30 cellular contexts compared by ENCODE assay signal in the genomic region with DNA sequence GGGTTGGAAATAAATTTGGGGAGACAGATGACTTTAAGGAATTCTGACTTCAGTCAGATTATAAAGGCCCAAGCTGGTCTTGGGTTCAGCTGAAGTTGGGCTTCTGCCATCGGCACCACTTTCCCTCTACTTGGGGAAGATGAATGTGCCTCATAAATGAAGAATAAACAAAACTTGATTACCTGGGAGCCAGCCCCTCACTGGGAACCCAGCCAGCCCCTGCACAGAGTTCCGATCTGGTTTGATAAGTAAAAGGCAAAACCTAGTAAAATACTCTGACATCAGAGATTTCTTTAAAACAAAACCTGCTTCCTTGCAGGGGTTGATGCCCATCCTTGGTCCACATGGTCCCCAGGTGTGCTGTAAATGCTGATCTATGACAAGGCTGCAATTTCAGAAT.
DNase-seq lines count a peak whose midpoint lies in the region; ATAC-seq, FAIRE-seq and TF ChIP-seq lines count a peak whose summit lies in the region.
"Had no signal": no experiment of that assay in that cellular context is flagged by ENCODE, and none has a peak within 500 bp of the region (broad histone marks: within the 10 kb centered on the region; RNA-seq: fewer than 3 reads in every experiment).

No MANE protein-coding gene starts in this region.

- H3F3A ChIP-seq in PC-3 (ENCODE audit: low read length, unreplicated experiment), result no peaks in the 10 kb centered on the region

- intact Hi-C loops in PC-3 (cut with micrococcal nuclease) (no loop called here), kidney (cut with DNase I) (no loop called here)

- H3K36me3 ChIP-seq in PC-3 (ENCODE audit: low read depth, low read length) (no peaks in the 10 kb centered on the region), hepatocyte (replicated peaks; ENCODE audit: insufficient read depth, low read depth) (no peaks in the 10 kb centered on the region), subcutaneous abdominal adipose tissue (ENCODE audit: control insufficient read depth in 5 of 5, insufficient read depth in 5 of 5, low read length in 5 of 5) (no peaks in the 10 kb centered on the region), kidney (ENCODE audit: control insufficient read depth in 1 of 2, insufficient read depth in 2 of 2, low read length in 2 of 2) (no peaks in the 10 kb centered on the region)
- H3K36me3 ChIP-seq: ascending aorta, spleen had no signal

- no peak for FAIRE-seq in kidney (lab: Jason Lieb, UNC)
- FAIRE-seq: islet of Langerhans, urothelium cell line had no signal

- no peaks in the 10 kb centered on the region for H3K36me3 Mint-ChIP-seq in activated CD8-positive, alpha-beta T cell treated with anti-CD3 and anti-CD28 coated beads, Interleukin-2, amount 10 ng/mL, durations not matched to agents 7 days and 5 days (ENCODE audit: low read depth)
- H3K36me3 Mint-ChIP-seq: activated naive CD8-positive, alpha-beta T cell treated with anti-CD3 and anti-CD28 coated beads for 36 hours; CD4-positive, CD25-positive, alpha-beta regulatory T cell; T-cell had no signal

- H3K9me3 ChIP-seq in PC-3 (ENCODE audit: low read length), result no peaks in the 10 kb centered on the region
- H3K9me3 ChIP-seq in hepatocyte (ENCODE audit: low read depth), result no peaks in the 10 kb centered on the region
- no peaks in the 10 kb centered on the region for H3K9me3 ChIP-seq in subcutaneous abdominal adipose tissue (ENCODE audit: control insufficient read depth in 5 of 5, low read length in 5 of 5)
- no peaks in the 10 kb centered on the region for H3K9me3 ChIP-seq in kidney (ENCODE audit: control insufficient read depth in 1 of 2, low read length in 2 of 2)
- H3K9me3 ChIP-seq: ascending aorta had no signal

- no peak for ATAC-seq in PC-3
- no peak for ATAC-seq in HG02973 (IDR thresholded peaks at IDR 0.05; ENCODE audit: unreplicated experiment)
- ATAC-seq in activated CD8-positive, alpha-beta T cell treated with anti-CD3 and anti-CD28 coated beads, Interleukin-2, amount 10 ng/mL, durations not matched to agents 7 days and 5 days, result no peak
- ATAC-seq: activated T-helper 17 cell treated with anti-CD3 and anti-CD28 coated beads, Interleukin-2, amount 50 U/mL, for 72 hours; HCT116; naive thymus-derived CD4-positive, alpha-beta T cell; T-cell had no signal

- no peak overlapping the region for H3K27ac Mint-ChIP-seq in activated CD8-positive, alpha-beta T cell treated with anti-CD3 and anti-CD28 coated beads, Interleukin-2, amount 10 ng/mL, durations not matched to agents 7 days and 5 days
- H3K27ac Mint-ChIP-seq: activated naive CD8-positive, alpha-beta T cell treated with anti-CD3 and anti-CD28 coated beads for 36 hours; activated T-helper 17 cell treated with anti-CD3 and anti-CD28 coated beads, Interleukin-2, amount 50 U/mL, for 72 hours; CD4-positive, CD25-positive, alpha-beta regulatory T cell; naive thymus-derived CD4-positive, alpha-beta T cell; T-cell had no signal

- no peaks in the 10 kb centered on the region for H3K27me3 Mint-ChIP-seq in activated CD8-positive, alpha-beta T cell treated with anti-CD3 and anti-CD28 coated beads, Interleukin-2, amount 10 ng/mL, durations not matched to agents 7 days and 5 days (ENCODE audit: low read depth)
- H3K27me3 Mint-ChIP-seq: activated naive CD8-positive, alpha-beta T cell treated with anti-CD3 and anti-CD28 coated beads for 36 hours; CD4-positive, CD25-positive, alpha-beta regulatory T cell had no signal

- POLR2A ChIA-PET in PC-3 (lab: Charles Lee; ENCODE audit: unreplicated experiment), result no interaction called here
- POLR2A ChIA-PET in activated CD8-positive, alpha-beta T cell treated with anti-CD3 and anti-CD28 coated beads, Interleukin-2, amount 10 ng/mL, durations not matched to agents 7 days and 5 days (lab: Charles Lee), result no interaction called here

- H3K9ac ChIP-seq in PC-3 (ENCODE audit: low read length) (no peak overlapping the region), subcutaneous abdominal adipose tissue (ENCODE audit: low read length in 5 of 5) (no peak overlapping the region), kidney (ENCODE audit: low read length in 2 of 2) (no peak overlapping the region)

- H2AFZ ChIP-seq in PC-3 (ENCODE audit: low read length) (no peak overlapping the region), hepatocyte (no peak overlapping the region)

- 51% methylated on average over 2 of the region's 2 CpGs for WGBS in hepatocyte (ENCODE audit: low lambda C conversion rate, missing lambda C conversion rate)

- H3K4me3 ChIP-seq in PC-3 (ENCODE audit: low read length) (no peak overlapping the region), hepatocyte (no peak overlapping the region), subcutaneous abdominal adipose tissue (ENCODE audit: low read depth in 1 of 5, low read length in 5 of 5) (no peak overlapping the region), kidney (ENCODE audit: low read length in 2 of 2) (no peak overlapping the region)
- H3K4me3 ChIP-seq: ascending aorta, spleen had no signal

- peaks cover 26% of the 10 kb centered on the region for H3K27me3 ChIP-seq in PC-3 (ENCODE audit: low read length)
- H3K27me3 ChIP-seq in hepatocyte, result no peaks in the 10 kb centered on the region
- no peaks in the 10 kb centered on the region for H3K27me3 ChIP-seq in subcutaneous abdominal adipose tissue (ENCODE audit: control insufficient read depth in 5 of 5, insufficient read depth in 4 of 5, low read length in 5 of 5)
- H3K27me3 ChIP-seq: ascending aorta, spleen had no signal

- no peak overlapping the region for H3K4me2 ChIP-seq in PC-3 (ENCODE audit: low read length)
- no peak overlapping the region for H3K4me2 ChIP-seq in hepatocyte

- TF ChIP-seq CTCF in PC-3 (conservative IDR thresholded peaks at IDR 0.05; ENCODE audit: low read depth, low read length) (no peak), hepatocyte (IDR thresholded peaks at IDR 0.05; ENCODE audit: poor library complexity) (no peak), kidney (IDR thresholded peaks at IDR 0.05; ENCODE audit: borderline replicate concordance, extremely low read depth, insufficient read depth) (no peak)

- CTCF ChIA-PET in PC-3 (lab: Charles Lee), result no interaction called here
- CTCF ChIA-PET in activated CD8-positive, alpha-beta T cell treated with anti-CD3 and anti-CD28 coated beads, Interleukin-2, amount 10 ng/mL, durations not matched to agents 7 days and 5 days (lab: Charles Lee), result no interaction called here

- BruUV-seq in PC-3 (replicated peaks; lab: Mats Ljungman, UMichigan), result no TSS peak

- H3K4me3 Mint-ChIP-seq in activated CD8-positive, alpha-beta T cell treated with anti-CD3 and anti-CD28 coated beads, Interleukin-2, amount 10 ng/mL, durations not matched to agents 7 days and 5 days, result no peak overlapping the region
- H3K4me3 Mint-ChIP-seq: activated naive CD8-positive, alpha-beta T cell treated with anti-CD3 and anti-CD28 coated beads for 36 hours; activated T-helper 17 cell treated with anti-CD3 and anti-CD28 coated beads, Interleukin-2, amount 50 U/mL, for 72 hours; CD4-positive, CD25-positive, alpha-beta regulatory T cell; naive thymus-derived CD4-positive, alpha-beta T cell; T-cell had no signal

- H3K79me2 ChIP-seq in PC-3 (ENCODE audit: low read length) (no peaks in the 10 kb centered on the region), hepatocyte (no peaks in the 10 kb centered on the region)

- no peaks in the 10 kb centered on the region for H4K20me1 ChIP-seq in PC-3 (ENCODE audit: low read length)
- H4K20me1 ChIP-seq in hepatocyte (ENCODE audit: insufficient read depth, poor library complexity, severe bottlenecking), result no peaks in the 10 kb centered on the region

- H3K9me3 Mint-ChIP-seq in activated CD8-positive, alpha-beta T cell treated with anti-CD3 and anti-CD28 coated beads, Interleukin-2, amount 10 ng/mL, durations not matched to agents 7 days and 5 days (ENCODE audit: insufficient read depth), result no peaks in the 10 kb centered on the region
- H3K9me3 Mint-ChIP-seq: activated naive CD8-positive, alpha-beta T cell treated with anti-CD3 and anti-CD28 coated beads for 36 hours had no signal

- H3K4me1 ChIP-seq in PC-3 (ENCODE audit: insufficient read depth, low read length), result peaks cover 7% of the 10 kb centered on the region; the same call in 1 of the 2 replicates
- peaks cover 35% of the 10 kb centered on the region for H3K4me1 ChIP-seq in hepatocyte (ENCODE audit: insufficient read depth)
- H3K4me1 ChIP-seq in subcutaneous abdominal adipose tissue (ENCODE audit: control insufficient read depth in 5 of 5, insufficient read depth in 5 of 5, low read length in 5 of 5), result peaks cover 2 to 29% (median 22%) of the 10 kb centered on the region in 5 donors
- peaks cover 0 to 2% of the 10 kb centered on the region in 2 donors for H3K4me1 ChIP-seq in kidney (ENCODE audit: control insufficient read depth in 1 of 2, insufficient read depth in 1 of 2, low read depth in 1 of 2, low read length in 2 of 2)

- H3K27ac ChIP-seq in PC-3 (ENCODE audit: low read length) (no peak overlapping the region), hepatocyte (peak overlapping the region; percentile 66), subcutaneous abdominal adipose tissue (ENCODE audit: low read depth, low read length) (peak overlapping the region; percentile 14), kidney (ENCODE audit: low read depth in 2 of 2, low read length in 2 of 2) (no peak overlapping the region)
- H3K27ac ChIP-seq: 22Rv1, ascending aorta had no signal

- H3K9me2 ChIP-seq in PC-3 (replicated peaks; ENCODE audit: low read length), result no peaks in the 10 kb centered on the region
- no peaks in the 10 kb centered on the region for H3K9me2 ChIP-seq in hepatocyte (replicated peaks; ENCODE audit: insufficient read depth)

- no peaks in the 10 kb centered on the region for H3K4me1 Mint-ChIP-seq in activated CD8-positive, alpha-beta T cell treated with anti-CD3 and anti-CD28 coated beads, Interleukin-2, amount 10 ng/mL, durations not matched to agents 7 days and 5 days (ENCODE audit: low read depth)
- H3K4me1 Mint-ChIP-seq: activated naive CD8-positive, alpha-beta T cell treated with anti-CD3 and anti-CD28 coated beads for 36 hours; activated T-helper 17 cell treated with anti-CD3 and anti-CD28 coated beads, Interleukin-2, amount 50 U/mL, for 72 hours; CD4-positive, CD25-positive, alpha-beta regulatory T cell; naive thymus-derived CD4-positive, alpha-beta T cell; T-cell had no signal

- peak; percentile 47 for DNase-seq in DMS79 treated with DMSO at 0.1 percent for 48 hours (lab: John Stamatoyannopoulos, UW)
- DNase-seq in DMS79 (lab: John Stamatoyannopoulos, UW), result no peak
- DNase-seq in PC-3, result peak; percentile 41
- DNase-seq in hepatocyte (ENCODE audit: low spot score), result peak; percentile 25
- no peak for DNase-seq in activated CD8-positive, alpha-beta T cell treated with anti-CD3 and anti-CD28 coated beads, Interleukin-2, amount 10 ng/mL, durations not matched to agents 7 days and 5 days
- no peak for DNase-seq in kidney
- DNase-seq: activated CD4-positive, alpha-beta T cell treated with anti-CD3 and anti-CD28 coated beads, Interleukin-2, amount 50 U/mL, for 48 hours; activated CD4-positive, CD25-positive, alpha-beta regulatory T cell; activated CD8-positive, alpha-beta memory T cell treated with anti-CD3 and anti-CD28 coated beads, Interleukin-2, amount 50 U/mL, for 48 hours; activated naive CD8-positive, alpha-beta T cell treated with anti-CD3 and anti-CD28 coated beads for 36 hours; caudate nucleus; CD4-positive, CD25-positive, alpha-beta regulatory T cell; KBM-7; left ventricle myocardium superior; midbrain; naive thymus-derived CD4-positive, alpha-beta T cell; NCI-H1694 treated with DMSO at 0.1 percent for 48 hours; NCI-H2171 treated with DMSO at 0.1 percent for 48 hours; NCI-H524 treated with DMSO at 0.1 percent for 48 hours; spleen; stimulated activated CD4-positive, alpha-beta T cell treated with anti-CD3 and anti-CD28 coated beads, Interleukin-2, amount 100 ng/mL, for 48 hours; T-cell had no signal

Comparison
In these comparisons a context has a peak if more than half of its experiments do, and no peak if none do; other contexts are left out.
1. DNase-seq: peak in DMS79 treated with DMSO at 0.1 percent for 48 hours (single experiment), PC-3 (single experiment) and hepatocyte (single experiment); none in DMS79 (single experiment), activated CD8-positive, alpha-beta T cell treated with anti-CD3 and anti-CD28 coated beads, Interleukin-2, amount 10 ng/mL, durations not matched to agents 7 days and 5 days (single experiment) and kidney (single experiment).
2. H3K27ac ChIP-seq: peak in hepatocyte (single experiment) and subcutaneous abdominal adipose tissue (single experiment); none in PC-3 (single experiment) and kidney (0 of 2).